ENCODE assay signal across 2 cellular contexts in the genomic region with DNA sequence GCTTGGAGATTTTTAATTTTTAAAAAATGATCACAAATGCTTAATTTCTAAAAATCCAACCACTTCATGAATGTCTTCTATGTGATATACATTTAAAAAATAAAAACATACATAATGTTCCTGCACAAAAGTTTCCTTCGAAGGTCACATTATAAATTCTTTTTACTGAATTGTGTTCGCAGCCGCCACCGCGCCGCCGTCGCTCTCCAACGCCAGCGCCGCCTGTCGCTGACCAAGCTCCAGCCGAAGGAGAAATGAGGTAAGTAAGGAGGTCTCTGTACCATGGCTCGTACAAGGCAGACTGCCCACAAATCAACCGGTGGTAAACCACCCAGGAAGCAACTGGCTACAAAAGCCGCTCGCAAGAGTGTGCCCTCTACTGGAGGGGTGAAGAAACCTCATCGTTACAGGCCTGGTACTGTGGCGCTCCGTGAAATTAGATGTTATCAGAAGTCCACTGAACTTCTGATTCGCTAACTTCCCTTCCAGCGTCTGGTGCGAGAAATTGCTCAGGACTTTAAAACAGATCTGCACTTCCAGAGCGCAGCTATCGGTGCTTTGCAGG.
TF ChIP-seq lines count a peak whose summit lies in the region.

No MANE protein-coding gene starts in this region.

TF ChIP-seq in HCT116, 20 proteins besides CTCF, POLR2A, EP300 and RAD21 (continued from another document):
- TF ChIP-seq, protein P1, sequence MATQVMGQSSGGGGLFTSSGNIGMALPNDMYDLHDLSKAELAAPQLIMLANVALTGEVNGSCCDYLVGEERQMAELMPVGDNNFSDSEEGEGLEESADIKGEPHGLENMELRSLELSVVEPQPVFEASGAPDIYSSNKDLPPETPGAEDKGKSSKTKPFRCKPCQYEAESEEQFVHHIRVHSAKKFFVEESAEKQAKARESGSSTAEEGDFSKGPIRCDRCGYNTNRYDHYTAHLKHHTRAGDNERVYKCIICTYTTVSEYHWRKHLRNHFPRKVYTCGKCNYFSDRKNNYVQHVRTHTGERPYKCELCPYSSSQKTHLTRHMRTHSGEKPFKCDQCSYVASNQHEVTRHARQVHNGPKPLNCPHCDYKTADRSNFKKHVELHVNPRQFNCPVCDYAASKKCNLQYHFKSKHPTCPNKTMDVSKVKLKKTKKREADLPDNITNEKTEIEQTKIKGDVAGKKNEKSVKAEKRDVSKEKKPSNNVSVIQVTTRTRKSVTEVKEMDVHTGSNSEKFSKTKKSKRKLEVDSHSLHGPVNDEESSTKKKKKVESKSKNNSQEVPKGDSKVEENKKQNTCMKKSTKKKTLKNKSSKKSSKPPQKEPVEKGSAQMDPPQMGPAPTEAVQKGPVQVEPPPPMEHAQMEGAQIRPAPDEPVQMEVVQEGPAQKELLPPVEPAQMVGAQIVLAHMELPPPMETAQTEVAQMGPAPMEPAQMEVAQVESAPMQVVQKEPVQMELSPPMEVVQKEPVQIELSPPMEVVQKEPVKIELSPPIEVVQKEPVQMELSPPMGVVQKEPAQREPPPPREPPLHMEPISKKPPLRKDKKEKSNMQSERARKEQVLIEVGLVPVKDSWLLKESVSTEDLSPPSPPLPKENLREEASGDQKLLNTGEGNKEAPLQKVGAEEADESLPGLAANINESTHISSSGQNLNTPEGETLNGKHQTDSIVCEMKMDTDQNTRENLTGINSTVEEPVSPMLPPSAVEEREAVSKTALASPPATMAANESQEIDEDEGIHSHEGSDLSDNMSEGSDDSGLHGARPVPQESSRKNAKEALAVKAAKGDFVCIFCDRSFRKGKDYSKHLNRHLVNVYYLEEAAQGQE (IDR thresholded peaks at IDR 0.05; ENCODE audit: low read depth) = no peak
- TF ChIP-seq TCF7L2 (IDR thresholded peaks at IDR 0.05; ENCODE audit: borderline replicate concordance, extremely low read depth, insufficient read depth, insufficient read length) (no peak), JUND (IDR thresholded peaks at IDR 0.05) (no peak), SP1 (IDR thresholded peaks at IDR 0.05; ENCODE audit: low read depth) (no peak), EZH2phosphoT487 (IDR thresholded peaks at IDR 0.05; ENCODE audit: borderline replicate concordance) (no peak), SRF (IDR thresholded peaks at IDR 0.05; ENCODE audit: low read depth) (no peak), YY1 (IDR thresholded peaks at IDR 0.05; ENCODE audit: extremely low read depth, insufficient replicate concordance, low read depth, low read length) (no peak), EGR1 (IDR thresholded peaks at IDR 0.05; ENCODE audit: low read depth) (no peak), EZH2 (IDR thresholded peaks at IDR 0.05) (no peak), POLR2AphosphoS5 (IDR thresholded peaks at IDR 0.05; ENCODE audit: low read depth, low read length) (no peak)

TF ChIP-seq in WTC11, 78 proteins besides CTCF, POLR2A, EP300 and RAD21 (continued from another document):
- TF ChIP-seq, protein P2, sequence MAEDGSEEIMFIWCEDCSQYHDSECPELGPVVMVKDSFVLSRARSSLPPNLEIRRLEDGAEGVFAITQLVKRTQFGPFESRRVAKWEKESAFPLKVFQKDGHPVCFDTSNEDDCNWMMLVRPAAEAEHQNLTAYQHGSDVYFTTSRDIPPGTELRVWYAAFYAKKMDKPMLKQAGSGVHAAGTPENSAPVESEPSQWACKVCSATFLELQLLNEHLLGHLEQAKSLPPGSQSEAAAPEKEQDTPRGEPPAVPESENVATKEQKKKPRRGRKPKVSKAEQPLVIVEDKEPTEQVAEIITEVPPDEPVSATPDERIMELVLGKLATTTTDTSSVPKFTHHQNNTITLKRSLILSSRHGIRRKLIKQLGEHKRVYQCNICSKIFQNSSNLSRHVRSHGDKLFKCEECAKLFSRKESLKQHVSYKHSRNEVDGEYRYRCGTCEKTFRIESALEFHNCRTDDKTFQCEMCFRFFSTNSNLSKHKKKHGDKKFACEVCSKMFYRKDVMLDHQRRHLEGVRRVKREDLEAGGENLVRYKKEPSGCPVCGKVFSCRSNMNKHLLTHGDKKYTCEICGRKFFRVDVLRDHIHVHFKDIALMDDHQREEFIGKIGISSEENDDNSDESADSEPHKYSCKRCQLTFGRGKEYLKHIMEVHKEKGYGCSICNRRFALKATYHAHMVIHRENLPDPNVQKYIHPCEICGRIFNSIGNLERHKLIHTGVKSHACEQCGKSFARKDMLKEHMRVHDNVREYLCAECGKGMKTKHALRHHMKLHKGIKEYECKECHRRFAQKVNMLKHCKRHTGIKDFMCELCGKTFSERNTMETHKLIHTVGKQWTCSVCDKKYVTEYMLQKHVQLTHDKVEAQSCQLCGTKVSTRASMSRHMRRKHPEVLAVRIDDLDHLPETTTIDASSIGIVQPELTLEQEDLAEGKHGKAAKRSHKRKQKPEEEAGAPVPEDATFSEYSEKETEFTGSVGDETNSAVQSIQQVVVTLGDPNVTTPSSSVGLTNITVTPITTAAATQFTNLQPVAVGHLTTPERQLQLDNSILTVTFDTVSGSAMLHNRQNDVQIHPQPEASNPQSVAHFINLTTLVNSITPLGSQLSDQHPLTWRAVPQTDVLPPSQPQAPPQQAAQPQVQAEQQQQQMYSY (CRISPR knock-in tag; IDR thresholded peaks at IDR 0.05) = no peak
- TF ChIP-seq JUN (CRISPR knock-in tag; IDR thresholded peaks at IDR 0.05) = no peak
- no peak for TF ChIP-seq TCF7 (CRISPR knock-in tag; IDR thresholded peaks at IDR 0.05; ENCODE audit: low read depth)
- no peak for TF ChIP-seq MYBL2 (CRISPR knock-in tag; IDR thresholded peaks at IDR 0.05)
- TF ChIP-seq NFATC4 (CRISPR knock-in tag; IDR thresholded peaks at IDR 0.05) = no peak
- no peak for TF ChIP-seq ZNF138 (CRISPR knock-in tag; conservative IDR thresholded peaks at IDR 0.05)
- TF ChIP-seq ELF4 (CRISPR knock-in tag; IDR thresholded peaks at IDR 0.05; ENCODE audit: low read depth) = no peak
- no peak for TF ChIP-seq NFYB (CRISPR knock-in tag; conservative IDR thresholded peaks at IDR 0.05; ENCODE audit: low read depth)
- TF ChIP-seq, protein P3, sequence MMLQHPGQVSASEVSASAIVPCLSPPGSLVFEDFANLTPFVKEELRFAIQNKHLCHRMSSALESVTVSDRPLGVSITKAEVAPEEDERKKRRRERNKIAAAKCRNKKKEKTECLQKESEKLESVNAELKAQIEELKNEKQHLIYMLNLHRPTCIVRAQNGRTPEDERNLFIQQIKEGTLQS (CRISPR knock-in tag; conservative IDR thresholded peaks at IDR 0.05) = no peak
- TF ChIP-seq KAT7 (CRISPR knock-in tag; IDR thresholded peaks at IDR 0.05; ENCODE audit: borderline replicate concordance) = no peak
- no peak for TF ChIP-seq GRHL2 (CRISPR knock-in tag; IDR thresholded peaks at IDR 0.05; ENCODE audit: insufficient replicate concordance, severe bottlenecking)
- TF ChIP-seq, protein P4, sequence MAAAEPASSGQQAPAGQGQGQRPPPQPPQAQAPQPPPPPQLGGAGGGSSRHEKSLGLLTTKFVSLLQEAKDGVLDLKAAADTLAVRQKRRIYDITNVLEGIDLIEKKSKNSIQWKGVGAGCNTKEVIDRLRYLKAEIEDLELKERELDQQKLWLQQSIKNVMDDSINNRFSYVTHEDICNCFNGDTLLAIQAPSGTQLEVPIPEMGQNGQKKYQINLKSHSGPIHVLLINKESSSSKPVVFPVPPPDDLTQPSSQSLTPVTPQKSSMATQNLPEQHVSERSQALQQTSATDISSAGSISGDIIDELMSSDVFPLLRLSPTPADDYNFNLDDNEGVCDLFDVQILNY (CRISPR knock-in tag; IDR thresholded peaks at IDR 0.05) = no peak
- no peak for TF ChIP-seq TP53 (CRISPR knock-in tag; IDR thresholded peaks at IDR 0.05)
- no peak for TF ChIP-seq ESRRA (CRISPR knock-in tag; IDR thresholded peaks at IDR 0.05; ENCODE audit: borderline replicate concordance)
